Comparison of ENCODE assay signal across 8 cellular contexts in the genomic region with DNA sequence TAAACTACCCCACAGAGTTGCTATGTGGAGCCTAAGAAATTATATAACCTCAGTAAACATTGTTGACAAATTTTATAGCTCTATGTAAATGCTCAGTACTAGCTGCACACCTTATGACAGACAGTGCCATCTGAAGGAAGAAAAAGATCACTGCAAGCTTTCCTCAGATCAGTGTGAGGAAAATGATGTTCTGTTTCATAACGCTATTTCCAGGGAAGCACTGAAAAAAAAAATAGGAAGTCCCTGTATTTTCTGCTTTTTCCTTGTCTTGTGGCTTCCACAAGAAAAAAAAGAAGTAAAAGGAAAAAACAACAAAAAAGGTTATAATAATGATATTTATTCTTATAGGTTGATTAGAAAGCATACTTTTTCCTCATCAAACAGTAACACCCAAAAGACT. TPM values are rescaled to one million over a fixed set of nuclear protein-coding genes. Genes with fewer than 3 reads are reported as not detected.
DNase-seq lines count a peak whose midpoint lies in the region; ATAC-seq and TF ChIP-seq lines count a peak whose summit lies in the region.

No MANE protein-coding gene starts in this region.

- DNase-seq in activated CD4-positive, CD25-positive, alpha-beta regulatory T cell (lab: John Stamatoyannopoulos, UW): no peak
- DNase-seq in NCI-H2171 (lab: John Stamatoyannopoulos, UW): peak; percentile 31
- DNase-seq in astrocyte of the cerebellum (ENCODE audit: low read depth): no peak
- DNase-seq in kidney epithelial cell (ENCODE audit: low read depth): no peak
- no peak for DNase-seq in foreskin melanocyte

- H3K4me3 ChIP-seq in astrocyte of the cerebellum (ENCODE audit: low read depth, low read length) (no peak overlapping the region), kidney epithelial cell (ENCODE audit: low read depth, low read length) (no peak overlapping the region)

- no peaks in the 10 kb centered on the region for H3K27me3 ChIP-seq in kidney epithelial cell (ENCODE audit: control insufficient read depth, insufficient read depth, low read length)

- ATAC-seq in activated CD4-positive, CD25-positive, alpha-beta regulatory T cell treated with anti-CD3 and anti-CD28 coated beads, Interleukin-2, amount 50 U/mL, for 24 hours: peak; percentile 49 to 53
- ATAC-seq in HG02852 (IDR thresholded peaks at IDR 0.05; ENCODE audit: unreplicated experiment) (peak; percentile 47), HG03439 (IDR thresholded peaks at IDR 0.05; ENCODE audit: unreplicated experiment) (no peak)

- TF ChIP-seq CTCF in astrocyte of the cerebellum (IDR thresholded peaks at IDR 0.05; ENCODE audit: low read depth, low read length, missing control alignments) (peak; percentile 66), kidney epithelial cell (IDR thresholded peaks at IDR 0.05; ENCODE audit: insufficient read depth, low read length, poor library complexity, severe bottlenecking) (peak; percentile 61)

- in situ Hi-C loops in astrocyte of the cerebellum (cut with HindIII; ENCODE audit: low sequenced_read_pairs): no loop called here

- H3K36me3 ChIP-seq in kidney epithelial cell (ENCODE audit: control insufficient read depth, insufficient read depth, low read length): no peaks in the 10 kb centered on the region

RNA-seq across cellular contexts. Expression of a gene that starts 23.2 kb away (rescaled TPM):
- total RNA-seq in kidney epithelial cell: 10.9 and 12.7 TPM in 2 replicates
